Comparison of ENCODE assay signal across 11 cellular contexts in the genomic region with DNA sequence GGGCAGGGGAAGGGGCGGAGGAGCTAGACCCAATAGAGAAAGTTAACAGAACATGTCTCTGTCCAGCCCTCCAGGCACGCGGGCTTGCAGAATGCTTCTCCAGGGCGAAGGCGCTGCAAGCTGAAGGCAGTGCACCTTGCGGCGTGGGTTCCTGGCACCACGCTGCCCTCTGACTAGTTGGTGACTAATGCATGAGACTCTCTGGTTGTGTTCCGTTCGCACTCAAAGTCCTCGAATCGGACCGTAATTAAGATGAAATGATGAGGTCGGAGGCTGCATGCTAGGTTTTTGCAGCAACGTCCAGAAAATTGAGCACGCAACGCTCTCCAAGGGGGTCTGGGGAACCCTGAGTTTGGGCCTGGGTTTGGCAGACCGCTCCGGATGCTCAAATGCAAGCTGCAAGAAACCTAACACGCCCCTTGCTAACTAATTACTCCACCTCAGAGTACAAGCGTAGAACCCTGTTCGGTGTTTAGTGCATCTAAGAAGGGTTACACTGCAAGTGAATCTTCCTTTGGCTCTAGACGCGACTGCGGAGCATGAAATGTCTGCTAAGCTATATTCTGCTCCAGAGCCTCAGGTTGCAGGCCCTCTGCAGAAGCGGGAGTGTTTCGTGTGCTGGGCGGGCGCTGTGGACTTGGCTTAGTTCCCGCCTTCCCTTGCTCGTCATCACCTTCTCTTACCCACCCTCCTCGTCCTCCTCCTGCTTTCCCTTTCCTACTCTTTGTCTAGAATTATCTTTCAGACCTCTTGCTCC. TPM values are rescaled to one million over a fixed set of nuclear protein-coding genes. Genes with fewer than 3 reads are reported as not detected.
A peak's percentile ranks its signal among the peaks of the same experiment; 100 is the strongest.
DNase-seq lines count a peak whose midpoint lies in the region; ATAC-seq and TF ChIP-seq lines count a peak whose summit lies in the region.
"Had no signal": no experiment of that assay in that cellular context is flagged by ENCODE, and none has a peak within 500 bp of the region (broad histone marks: within the 10 kb centered on the region; RNA-seq: fewer than 3 reads in every experiment).

No MANE protein-coding gene starts in this region.

- no peak for TF ChIP-seq CTCF in hepatocyte (IDR thresholded peaks at IDR 0.05; ENCODE audit: poor library complexity)

- H3K36me3 ChIP-seq in hepatocyte (replicated peaks; ENCODE audit: insufficient read depth, low read depth) = no peaks in the 10 kb centered on the region
- H3K36me3 ChIP-seq: SJSA1, uterus had no signal

- H3K4me1 Mint-ChIP-seq in T-helper 17 cell = peaks cover 8% of the 10 kb centered on the region
- peaks cover 14% of the 10 kb centered on the region for H3K4me1 Mint-ChIP-seq in stimulated activated naive CD8-positive, alpha-beta T cell treated with anti-CD3 and anti-CD28 coated beads, Interleukin-15, Interleukin-2, amounts not matched to agents 100 ng/mL and 50 ng/mL, for 24 hours (ENCODE audit: low read depth)
- H3K4me1 Mint-ChIP-seq in activated T-helper 1 cell treated with anti-CD3 and anti-CD28 coated beads, Interleukin-12 subunit alpha, Interleukin-12 subunit beta, Interleukin-2, Interleukin-4 antibody, amounts not matched to agents 30 ng/mL and 10 ng/mL and 1 ng/mL, durations not matched to agents 14 hours and 24 hours and 36 hours (ENCODE audit: low read depth) = no peaks in the 10 kb centered on the region

- no peak for ATAC-seq in T-helper 17 cell
- ATAC-seq in HG03342 (IDR thresholded peaks at IDR 0.05; ENCODE audit: unreplicated experiment) = no peak

- no peak overlapping the region for H3K27ac ChIP-seq in hepatocyte
- H3K27ac ChIP-seq: SJSA1, uterus had no signal

- DNase-seq in activated T-cell treated with anti-CD3 and anti-CD28 coated beads, Interleukin-2, amount 50 U/mL, for 1 hour = peak; percentile 19
- DNase-seq in activated T-cell treated with anti-CD3 and anti-CD28 coated beads for 4 hours (no peak), T-helper 17 cell (no peak), hepatocyte (ENCODE audit: low spot score) (peak; percentile 14)
- DNase-seq in NK-92 treated with Interleukin-12 subunit alpha and Interleukin-12 subunit beta, amount 100 ng/mL, for 24 hours (lab: John Stamatoyannopoulos, UW) = no peak
- DNase-seq in activated T-helper 1 cell treated with anti-CD3 and anti-CD28 coated beads, Interleukin-12 subunit alpha, Interleukin-12 subunit beta, Interleukin-2, Interleukin-4 antibody, amounts not matched to agents 30 ng/mL and 10 ng/mL and 1 ng/mL, durations not matched to agents 14 hours and 24 hours and 36 hours (ENCODE audit: low spot score) = no peak
- DNase-seq: NCI-H446 treated with DMSO at 0.1 percent for 48 hours, uterus had no signal

- H2AFZ ChIP-seq in hepatocyte = no peak overlapping the region

- H3K9me3 Mint-ChIP-seq in stimulated activated naive CD8-positive, alpha-beta T cell treated with anti-CD3 and anti-CD28 coated beads, Interleukin-15, Interleukin-2, amounts not matched to agents 100 ng/mL and 50 ng/mL, for 24 hours = no peaks in the 10 kb centered on the region
- H3K9me3 Mint-ChIP-seq in activated T-helper 1 cell treated with anti-CD3 and anti-CD28 coated beads, Interleukin-12 subunit alpha, Interleukin-12 subunit beta, Interleukin-2, Interleukin-4 antibody, amounts not matched to agents 30 ng/mL and 10 ng/mL and 1 ng/mL, durations not matched to agents 14 hours and 24 hours and 36 hours = no peaks in the 10 kb centered on the region

- peaks cover 41% of the 10 kb centered on the region for H3K27me3 Mint-ChIP-seq in T-helper 17 cell
- peaks cover 60% of the 10 kb centered on the region for H3K27me3 Mint-ChIP-seq in stimulated activated naive CD8-positive, alpha-beta T cell treated with anti-CD3 and anti-CD28 coated beads, Interleukin-15, Interleukin-2, amounts not matched to agents 100 ng/mL and 50 ng/mL, for 24 hours
- H3K27me3 Mint-ChIP-seq in activated T-helper 1 cell treated with anti-CD3 and anti-CD28 coated beads, Interleukin-12 subunit alpha, Interleukin-12 subunit beta, Interleukin-2, Interleukin-4 antibody, amounts not matched to agents 30 ng/mL and 10 ng/mL and 1 ng/mL, durations not matched to agents 14 hours and 24 hours and 36 hours (ENCODE audit: insufficient read depth) = peaks cover 49% of the 10 kb centered on the region

- WGBS in hepatocyte (ENCODE audit: low lambda C conversion rate, missing lambda C conversion rate) = 50% methylated on average over 32 of the region's 32 CpGs

- peak overlapping the region; percentile 78 for H3K27ac Mint-ChIP-seq in T-helper 17 cell
- H3K27ac Mint-ChIP-seq in stimulated activated naive CD8-positive, alpha-beta T cell treated with anti-CD3 and anti-CD28 coated beads, Interleukin-15, Interleukin-2, amounts not matched to agents 100 ng/mL and 50 ng/mL, for 24 hours = no peak overlapping the region
- no peak overlapping the region for H3K27ac Mint-ChIP-seq in activated T-helper 1 cell treated with anti-CD3 and anti-CD28 coated beads, Interleukin-12 subunit alpha, Interleukin-12 subunit beta, Interleukin-2, Interleukin-4 antibody, amounts not matched to agents 30 ng/mL and 10 ng/mL and 1 ng/mL, durations not matched to agents 14 hours and 24 hours and 36 hours

- H3K9me3 ChIP-seq in T-helper 17 cell (ENCODE audit: control insufficient read depth, low read length, poor library complexity, severe bottlenecking) (no peaks in the 10 kb centered on the region), hepatocyte (ENCODE audit: low read depth) (no peaks in the 10 kb centered on the region)
- H3K9me3 ChIP-seq: SJSA1, uterus had no signal

- peak overlapping the region; percentile 57 for H3K4me2 ChIP-seq in hepatocyte

- no peaks in the 10 kb centered on the region for H3K36me3 Mint-ChIP-seq in T-helper 17 cell (ENCODE audit: low read depth)
- H3K36me3 Mint-ChIP-seq in stimulated activated naive CD8-positive, alpha-beta T cell treated with anti-CD3 and anti-CD28 coated beads, Interleukin-15, Interleukin-2, amounts not matched to agents 100 ng/mL and 50 ng/mL, for 24 hours (ENCODE audit: low read depth) = no peaks in the 10 kb centered on the region
- no peaks in the 10 kb centered on the region for H3K36me3 Mint-ChIP-seq in activated T-helper 1 cell treated with anti-CD3 and anti-CD28 coated beads, Interleukin-12 subunit alpha, Interleukin-12 subunit beta, Interleukin-2, Interleukin-4 antibody, amounts not matched to agents 30 ng/mL and 10 ng/mL and 1 ng/mL, durations not matched to agents 14 hours and 24 hours and 36 hours (ENCODE audit: low read depth)

- no peak overlapping the region for H3K4me3 ChIP-seq in hepatocyte
- H3K4me3 ChIP-seq: SJSA1, uterus had no signal

- intact Hi-C loops in activated T-helper 1 cell treated with anti-CD3 and anti-CD28 coated beads, Interleukin-12 subunit alpha, Interleukin-12 subunit beta, Interleukin-2, Interleukin-4 antibody, amounts not matched to agents 30 ng/mL and 10 ng/mL and 1 ng/mL, durations not matched to agents 14 hours and 24 hours and 36 hours (cut with micrococcal nuclease) = loop anchor here (2.0 kb wide), 1 partner anchor 16 kb away; no protein-coding TSS in a partner anchor

- H3K4me1 ChIP-seq in hepatocyte (ENCODE audit: insufficient read depth) = no peaks in the 10 kb centered on the region
- H3K4me1 ChIP-seq: SJSA1, uterus had no signal

- no peaks in the 10 kb centered on the region for H4K20me1 ChIP-seq in hepatocyte (ENCODE audit: insufficient read depth, poor library complexity, severe bottlenecking)

- H3K9me2 ChIP-seq in hepatocyte (replicated peaks; ENCODE audit: insufficient read depth) = no peaks in the 10 kb centered on the region

- H3K79me2 ChIP-seq in hepatocyte = no peaks in the 10 kb centered on the region

- peak overlapping the region; percentile 82 for H3K4me3 Mint-ChIP-seq in T-helper 17 cell
- H3K4me3 Mint-ChIP-seq in stimulated activated naive CD8-positive, alpha-beta T cell treated with anti-CD3 and anti-CD28 coated beads, Interleukin-15, Interleukin-2, amounts not matched to agents 100 ng/mL and 50 ng/mL, for 24 hours = peak overlapping the region; percentile 48
- H3K4me3 Mint-ChIP-seq in activated T-helper 1 cell treated with anti-CD3 and anti-CD28 coated beads, Interleukin-12 subunit alpha, Interleukin-12 subunit beta, Interleukin-2, Interleukin-4 antibody, amounts not matched to agents 30 ng/mL and 10 ng/mL and 1 ng/mL, durations not matched to agents 14 hours and 24 hours and 36 hours = no peak overlapping the region

- H3K27me3 ChIP-seq in hepatocyte = peaks cover 68% of the 10 kb centered on the region

RNA-seq across cellular contexts. Expression of a gene that starts 57.1 kb away (rescaled TPM):
- 10 to 100 TPM; 12.2 to 12.5 TPM for total RNA-seq in T-helper 17 cell
- 7.1 and 7.7 TPM in 2 replicates for total RNA-seq in hepatocyte
- polyA plus RNA-seq in hepatocyte = 4.3 and 4.4 TPM in 2 replicates
- total RNA-seq in activated T-helper 1 cell treated with anti-CD3 and anti-CD28 coated beads, Interleukin-12 subunit alpha, Interleukin-12 subunit beta, Interleukin-2, Interleukin-4 antibody, amounts not matched to agents 30 ng/mL and 10 ng/mL and 1 ng/mL, durations not matched to agents 14 hours and 24 hours and 36 hours = 9.4 and 10.1 TPM in 2 replicates

Comparison
In these comparisons a context has a peak if more than half of its experiments do, and no peak if none do; other contexts are left out.
1. DNase-seq: peak in activated T-cell treated with anti-CD3 and anti-CD28 coated beads, Interleukin-2, amount 50 U/mL, for 1 hour (single experiment) and hepatocyte (single experiment); none in activated T-cell treated with anti-CD3 and anti-CD28 coated beads for 4 hours (single experiment), T-helper 17 cell (0 of 3), NK-92 treated with Interleukin-12 subunit alpha and Interleukin-12 subunit beta, amount 100 ng/mL, for 24 hours (single experiment) and activated T-helper 1 cell treated with anti-CD3 and anti-CD28 coated beads, Interleukin-12 subunit alpha, Interleukin-12 subunit beta, Interleukin-2, Interleukin-4 antibody, amounts not matched to agents 30 ng/mL and 10 ng/mL and 1 ng/mL, durations not matched to agents 14 hours and 24 hours and 36 hours (single experiment).